Comparison of ENCODE assay signal across 8 cellular contexts in the genomic region with DNA sequence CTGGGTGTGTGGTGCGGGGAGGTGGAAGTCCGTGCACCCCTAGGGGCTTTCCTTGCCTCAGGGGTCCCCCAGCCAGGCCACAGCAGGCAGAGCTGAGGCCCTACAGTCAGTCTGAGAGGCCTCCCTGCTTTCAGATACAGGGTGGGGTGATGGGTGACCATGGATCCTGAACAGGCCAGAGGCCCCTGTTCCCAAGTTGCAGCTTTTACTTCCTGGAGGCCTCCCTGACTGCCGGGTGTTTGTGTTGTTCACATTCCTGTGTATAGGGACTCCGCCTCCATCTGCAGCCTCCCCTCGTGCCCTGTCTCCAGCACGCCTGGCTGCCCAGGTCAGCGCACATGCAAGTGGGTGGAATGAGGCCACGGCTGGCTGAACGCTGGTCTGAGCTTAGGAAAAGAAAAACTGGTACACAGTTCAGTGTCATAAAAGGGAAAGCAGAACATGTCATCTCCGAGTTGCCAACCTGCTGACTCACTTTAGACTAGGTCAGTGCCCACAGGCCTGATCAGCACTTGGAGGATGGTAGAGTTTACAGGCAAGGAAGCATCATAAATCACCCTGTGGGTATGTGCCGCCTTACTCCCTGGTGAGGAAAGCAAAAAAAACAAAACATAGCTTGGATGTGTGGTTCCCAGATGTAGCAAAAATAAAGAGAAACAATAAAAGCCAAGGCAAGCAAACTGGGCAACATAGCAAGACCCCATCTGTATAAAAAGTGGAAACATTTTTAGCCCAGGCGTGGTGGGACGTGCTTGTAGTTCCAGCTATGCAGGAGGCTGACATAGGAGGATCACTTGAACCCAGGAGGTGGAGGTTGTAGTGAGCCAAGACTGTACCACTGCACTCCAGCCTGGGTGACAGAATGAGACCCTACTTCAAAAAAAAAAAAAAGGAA. TPM values are rescaled to one million over a fixed set of nuclear protein-coding genes. Genes with fewer than 3 reads are reported as not detected.
A peak's percentile ranks its signal among the peaks of the same experiment; 100 is the strongest.
DNase-seq lines count a peak whose midpoint lies in the region; ATAC-seq and TF ChIP-seq lines count a peak whose summit lies in the region.

No MANE protein-coding gene starts in this region.

- no peak overlapping the region for H3K9ac ChIP-seq in fibroblast of lung (ENCODE audit: insufficient read depth, low read length)

- TF ChIP-seq CTCF in fibroblast of lung (conservative IDR thresholded peaks at IDR 0.05 in 1 of 2, IDR thresholded peaks at IDR 0.05 in 1 of 2; ENCODE audit: low read depth in 1 of 2, low read length in 2 of 2): no peak
- TF ChIP-seq CTCF in gastrocnemius medialis (IDR thresholded peaks at IDR 0.05 in 4 of 5, conservative IDR thresholded peaks at IDR 0.05 in 1 of 5): no peak

- no peaks in the 10 kb centered on the region for H3K27me3 ChIP-seq in fibroblast of lung (ENCODE audit: control insufficient read depth, insufficient read depth, low read length)
- H3K27me3 ChIP-seq in gastrocnemius medialis: no peaks in the 10 kb centered on the region

- H4K20me1 ChIP-seq in fibroblast of lung (ENCODE audit: control insufficient read depth, extremely low read depth, insufficient read depth, low read length): no peaks in the 10 kb centered on the region

- H3K27ac ChIP-seq in fibroblast of lung (ENCODE audit: insufficient read depth, low read length) (peak overlapping the region; percentile 8), gastrocnemius medialis (peak overlapping the region; percentile 95 to 100 (median 99))

- peak; percentile 27 for ATAC-seq in GM19438 (IDR thresholded peaks at IDR 0.05; ENCODE audit: low read depth, unreplicated experiment)
- ATAC-seq in gastrocnemius medialis: peak; percentile 67
- no peak for ATAC-seq in GM19328 (IDR thresholded peaks at IDR 0.05; ENCODE audit: unreplicated experiment)
- ATAC-seq in HG02938 (IDR thresholded peaks at IDR 0.05; ENCODE audit: unreplicated experiment): no peak

- in situ Hi-C loops in gastrocnemius medialis (cut with MboI; ENCODE audit: low sequenced_read_pairs in 4 of 4): loop anchor here in 2 of 4 donors (5.0 kb wide), 1 partner anchor 69 kb away; no protein-coding TSS in a partner anchor

- H2AFZ ChIP-seq in fibroblast of lung (ENCODE audit: low read length): no peak overlapping the region

- H3K4me1 ChIP-seq in fibroblast of lung (ENCODE audit: control insufficient read depth, extremely low read depth, insufficient read depth, low read length): peaks cover 2% of the 10 kb centered on the region
- peaks cover 57 to 70% of the 10 kb centered on the region in 2 donors for H3K4me1 ChIP-seq in gastrocnemius medialis

- no peak overlapping the region for H3K4me2 ChIP-seq in fibroblast of lung (ENCODE audit: extremely low read depth, insufficient read depth, low read length)

- H3K9me3 ChIP-seq in fibroblast of lung (ENCODE audit: control insufficient read depth, insufficient read depth, low read depth, low read length): no peaks in the 10 kb centered on the region
- H3K9me3 ChIP-seq in gastrocnemius medialis: no peaks in the 10 kb centered on the region

- H3K4me3 ChIP-seq in fibroblast of lung (replicated peaks in 1 of 4; ENCODE audit: control extremely low read depth in 1 of 4, insufficient read depth in 1 of 4, low read depth in 3 of 4, low read length in 4 of 4) (no peak overlapping the region), gastrocnemius medialis (no peak overlapping the region)

- H3K79me2 ChIP-seq in fibroblast of lung (ENCODE audit: control insufficient read depth, insufficient read depth, low read length): no peaks in the 10 kb centered on the region

- DNase-seq in NCI-H226: peak; percentile 80
- peak; percentile 35 to 37 for DNase-seq in fibroblast of lung (ENCODE audit: low read depth in 2 of 2)
- peak; percentile 88 to 93 for DNase-seq in gastrocnemius medialis
- no peak for DNase-seq in mucosa of gallbladder (ENCODE audit: low spot score)
- no peak for DNase-seq in central memory CD4-positive, alpha-beta T cell

- peak in 1 of 2 donors; percentile 25 for TF ChIP-seq POLR2A in gastrocnemius medialis (IDR thresholded peaks at IDR 0.05)

- H3K36me3 ChIP-seq in fibroblast of lung (ENCODE audit: control insufficient read depth, insufficient read depth, low read length) (peaks cover 17% of the 10 kb centered on the region), gastrocnemius medialis (peaks cover 0 to 50% of the 10 kb centered on the region in 2 donors)

- intact Hi-C loops in gastrocnemius medialis (cut with DNase I; ENCODE audit: low total_unique reads): no loop called here

RNA-seq across cellular contexts. Expression of a gene that starts 6.2 kb away (rescaled TPM):
- 8.5 and 11.9 TPM in 2 replicates for total RNA-seq in fibroblast of lung
- polyA plus RNA-seq in fibroblast of lung: 16.0 and 19.0 TPM in 2 replicates
- polyA plus RNA-seq in fibroblast of lung (2012): 10.4 and 11.6 TPM in 2 replicates
- polyA minus RNA-seq in fibroblast of lung (ENCODE audit: low replicate concordance): 70.2 and 119 TPM in 2 replicates
- total RNA-seq in gastrocnemius medialis: 100 to 1,000 TPM in 3 of 4 donors, 10 to 100 TPM in 1; 97.3 to 205 (median 117) TPM
- total RNA-seq in mucosa of gallbladder: 13.6 TPM

RNA-seq across cellular contexts. Expression of a gene that starts 13.0 kb away (rescaled TPM):
- total RNA-seq in fibroblast of lung: 14.9 and 28.7 TPM in 2 replicates
- polyA plus RNA-seq in fibroblast of lung: 19.6 and 22.2 TPM in 2 replicates
- 21.6 and 22.2 TPM in 2 replicates for polyA plus RNA-seq in fibroblast of lung (2012)
- polyA minus RNA-seq in fibroblast of lung (ENCODE audit: low replicate concordance): 42.2 and 49.7 TPM in 2 replicates
- total RNA-seq in gastrocnemius medialis: 10 to 100 TPM; 67.8 to 91.3 (median 84.8) TPM
- 19.1 TPM for total RNA-seq in mucosa of gallbladder

RNA-seq across cellular contexts. Expression of a gene that starts 22.2 kb away (rescaled TPM):
- under 0.01 and 0.17 TPM in 2 replicates for total RNA-seq in fibroblast of lung
- polyA plus RNA-seq in fibroblast of lung: 0.08 and 0.10 TPM in 2 replicates
- 0.03 and 0.12 TPM in 2 replicates for polyA plus RNA-seq in fibroblast of lung (2012)
- not detected in 2 replicates for polyA minus RNA-seq in fibroblast of lung (ENCODE audit: low replicate concordance)
- under 1 TPM in 3 of 4 donors, not detected in 1; 0.11 to 0.51 (median 0.13) TPM for total RNA-seq in gastrocnemius medialis
- total RNA-seq in mucosa of gallbladder: 67.0 TPM

RNA-seq across cellular contexts. Expression of a gene that starts 52.6 kb away (rescaled TPM):
- total RNA-seq in fibroblast of lung (16.4 and 19.5 TPM in 2 replicates), gastrocnemius medialis (1 to 10 TPM; 5.0 to 8.8 (median 7.3) TPM), mucosa of gallbladder (15.6 TPM)
- polyA plus RNA-seq in fibroblast of lung: 8.7 and 10.0 TPM in 2 replicates
- 8.5 and 9.1 TPM in 2 replicates for polyA plus RNA-seq in fibroblast of lung (2012)
- polyA minus RNA-seq in fibroblast of lung (ENCODE audit: low replicate concordance): 2.3 and 6.4 TPM in 2 replicates

RNA-seq across cellular contexts. Expression of a gene that starts 52.7 kb away (rescaled TPM):
- total RNA-seq in fibroblast of lung (39.3 and 44.4 TPM in 2 replicates), gastrocnemius medialis (10 to 100 TPM; 22.2 to 41.0 (median 32.8) TPM), mucosa of gallbladder (34.3 TPM)
- polyA plus RNA-seq in fibroblast of lung: 24.0 and 34.0 TPM in 2 replicates
- polyA plus RNA-seq in fibroblast of lung (2012): 18.4 and 27.6 TPM in 2 replicates
- 28.2 and 62.1 TPM in 2 replicates for polyA minus RNA-seq in fibroblast of lung (ENCODE audit: low replicate concordance)

Comparison
In these comparisons a context has a peak if more than half of its experiments do, and no peak if none do; other contexts are left out.
1. ATAC-seq: peak in GM19438 (single experiment) and gastrocnemius medialis (2 of 2); none in GM19328 (single experiment) and HG02938 (single experiment).
2. DNase-seq: peak in NCI-H226 (single experiment), fibroblast of lung (2 of 2) and gastrocnemius medialis (2 of 2); none in mucosa of gallbladder (single experiment) and central memory CD4-positive, alpha-beta T cell (single experiment).
3. RNA of a gene that starts 22.2 kb away (total RNA-seq): 67.0 TPM in mucosa of gallbladder (single experiment); under 0.01 to 0.17 TPM in fibroblast of lung and 0.11 to 0.51 TPM in gastrocnemius medialis; every median in the first group is over 10 times any median in the second.